In the genomic region with DNA sequence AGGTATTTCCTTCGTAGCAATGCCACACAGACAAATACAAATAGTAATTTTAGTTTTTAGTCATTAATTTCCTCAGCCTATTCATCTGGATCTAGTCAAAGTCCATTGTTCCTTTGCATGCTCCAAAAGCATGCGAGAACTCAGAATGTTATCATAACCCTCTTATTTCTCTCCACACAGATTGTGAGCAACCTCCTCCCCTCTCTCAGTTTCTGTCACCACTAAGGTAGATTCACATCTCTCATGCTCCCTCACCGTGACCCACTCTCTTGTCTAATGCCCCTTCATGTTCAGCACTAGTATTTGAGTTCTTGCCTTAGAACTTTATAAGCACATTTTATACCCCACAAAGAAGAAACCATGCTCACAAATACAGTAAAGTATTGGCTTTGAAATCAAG, we compare ENCODE assay signal across 13 cellular contexts.
"Had no signal": no experiment of that assay in that cellular context is flagged by ENCODE, and none has a peak within 500 bp of the region (broad histone marks: within the 10 kb centered on the region; RNA-seq: fewer than 3 reads in every experiment).

No MANE protein-coding gene starts in this region.

- H3K4me1 ChIP-seq: body of pancreas, colonic mucosa, lower lobe of right lung, pancreas had no signal

- H3K4me1 Mint-ChIP-seq: activated naive CD8-positive, alpha-beta T cell treated with anti-CD3 and anti-CD28 coated beads for 36 hours; stimulated activated naive CD8-positive, alpha-beta T cell treated with anti-CD3 and anti-CD28 coated beads, Interleukin-15, amount 100 ng/mL, for 72 hours had no signal

- H3K36me3 ChIP-seq: colonic mucosa, lower lobe of right lung, neural progenitor cell, pancreas, thoracic aorta had no signal

- H3K4me3 ChIP-seq: body of pancreas, colonic mucosa, lower lobe of right lung, neural progenitor cell, pancreas, thoracic aorta had no signal

- H2AFZ ChIP-seq: neural progenitor cell had no signal

- H3K9me3 Mint-ChIP-seq: activated naive CD8-positive, alpha-beta T cell treated with anti-CD3 and anti-CD28 coated beads for 36 hours; neural progenitor cell had no signal

- H3K36me3 Mint-ChIP-seq: activated naive CD8-positive, alpha-beta T cell treated with anti-CD3 and anti-CD28 coated beads for 36 hours; neural progenitor cell had no signal

- H3K27ac ChIP-seq: body of pancreas, colonic mucosa, lower lobe of right lung, neural progenitor cell, pancreas, thoracic aorta had no signal

- H3K9me3 ChIP-seq: body of pancreas, colonic mucosa, lower lobe of right lung, pancreas, thoracic aorta had no signal

- H3K27me3 Mint-ChIP-seq: activated naive CD8-positive, alpha-beta T cell treated with anti-CD3 and anti-CD28 coated beads for 36 hours; stimulated activated naive CD8-positive, alpha-beta T cell treated with anti-CD3 and anti-CD28 coated beads, Interleukin-15, amount 100 ng/mL, for 72 hours had no signal

- ATAC-seq: body of pancreas; left colon; lower lobe of right lung; pancreas; stimulated activated naive CD8-positive, alpha-beta T cell treated with anti-CD3 and anti-CD28 coated beads, Interleukin-15, amount 100 ng/mL, for 72 hours had no signal

- H3K9ac ChIP-seq: neural progenitor cell had no signal

- H3K27ac Mint-ChIP-seq: activated naive CD8-positive, alpha-beta T cell treated with anti-CD3 and anti-CD28 coated beads for 36 hours; activated T-helper 1 cell treated with anti-CD3 and anti-CD28 coated beads, Interleukin-12 subunit alpha, Interleukin-12 subunit beta, Interleukin-2, Interleukin-4 antibody, amounts not matched to agents 30 ng/mL and 10 ng/mL and 1 ng/mL, durations not matched to agents 14 hours and 24 hours and 36 hours; neural progenitor cell; stimulated activated naive CD8-positive, alpha-beta T cell treated with anti-CD3 and anti-CD28 coated beads, Interleukin-15, amount 100 ng/mL, for 72 hours had no signal

- H3K4me3 Mint-ChIP-seq: activated naive CD8-positive, alpha-beta T cell treated with anti-CD3 and anti-CD28 coated beads for 36 hours; activated T-helper 1 cell treated with anti-CD3 and anti-CD28 coated beads, Interleukin-12 subunit alpha, Interleukin-12 subunit beta, Interleukin-2, Interleukin-4 antibody, amounts not matched to agents 30 ng/mL and 10 ng/mL and 1 ng/mL, durations not matched to agents 14 hours and 24 hours and 36 hours; neural progenitor cell; stimulated activated naive CD8-positive, alpha-beta T cell treated with anti-CD3 and anti-CD28 coated beads, Interleukin-15, amount 100 ng/mL, for 72 hours had no signal

- H3K4me2 ChIP-seq: neural progenitor cell had no signal

- DNase-seq: activated naive CD8-positive, alpha-beta T cell treated with anti-CD3 and anti-CD28 coated beads for 36 hours; amygdala; body of pancreas; central memory CD4-positive, alpha-beta T cell; colonic mucosa; left colon; lower lobe of right lung; pancreas; stimulated activated CD4-positive, alpha-beta T cell treated with anti-CD3 and anti-CD28 coated beads, Interleukin-1b, Interleukin-23, amount 100 ng/mL, for 48 hours; stimulated activated naive CD8-positive, alpha-beta T cell treated with anti-CD3 and anti-CD28 coated beads, Interleukin-15, amount 100 ng/mL, for 72 hours had no signal

- H3K27me3 ChIP-seq: body of pancreas, colonic mucosa, neural progenitor cell, pancreas had no signal
